ENCODE assay signal across 1 cellular context in the genomic region with DNA sequence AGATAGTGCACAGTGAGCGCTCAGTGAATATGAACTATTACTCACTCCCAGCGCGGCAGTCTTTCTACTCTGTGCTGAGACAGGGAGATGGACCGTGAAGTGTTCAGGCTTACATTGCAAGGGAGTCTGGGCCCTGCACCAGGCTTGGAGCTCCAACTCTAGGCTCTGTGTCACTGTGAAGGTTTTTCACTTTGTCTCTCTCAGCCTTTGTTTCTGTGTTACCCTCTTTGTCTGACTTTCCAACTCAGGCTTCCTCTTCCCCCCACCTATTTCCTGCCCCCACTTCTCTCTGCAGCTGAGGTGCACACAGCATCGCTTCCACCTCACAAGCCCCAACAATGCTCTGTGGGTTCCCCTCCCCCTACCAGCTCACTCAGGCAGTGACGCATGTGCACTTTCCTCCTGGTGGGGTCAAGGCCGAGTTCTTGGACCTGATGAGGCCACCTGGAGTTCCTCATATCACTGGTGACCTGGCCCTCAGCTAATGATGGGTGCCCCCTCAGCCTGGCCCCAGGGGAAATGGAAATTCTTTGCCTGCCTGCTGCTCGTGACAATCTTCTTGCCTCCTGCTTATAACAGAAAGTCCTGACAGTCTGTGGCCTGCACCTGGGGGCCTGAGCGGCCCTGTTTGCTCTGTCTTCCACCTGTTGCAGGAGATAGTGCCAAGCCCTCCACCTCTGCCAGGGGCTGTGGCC.
TF ChIP-seq lines count a peak whose summit lies in the region.

No MANE protein-coding gene starts in this region.

TF ChIP-seq in GM12878, 131 proteins besides CTCF, POLR2A, EP300 and RAD21 (continues in another document):
- TF ChIP-seq RCOR1 (conservative IDR thresholded peaks at IDR 0.05; ENCODE audit: low read depth, low read length) = no peak
- TF ChIP-seq ATF7 (IDR thresholded peaks at IDR 0.05; ENCODE audit: low read depth) = peak; percentile 84; the same call in 1 of the 2 replicates
- TF ChIP-seq FOXK2 (IDR thresholded peaks at IDR 0.05) = no peak
- peak in 1 of 2 experiments; percentile 98; a peak in 2 of 4 replicates for TF ChIP-seq ETV6 (conservative IDR thresholded peaks at IDR 0.05 in 1 of 2, IDR thresholded peaks at IDR 0.05 in 1 of 2; ENCODE audit: borderline replicate concordance in 1 of 2, low read depth in 1 of 2)
- TF ChIP-seq PAX8 (IDR thresholded peaks at IDR 0.05) = no peak
- TF ChIP-seq, protein P1, sequence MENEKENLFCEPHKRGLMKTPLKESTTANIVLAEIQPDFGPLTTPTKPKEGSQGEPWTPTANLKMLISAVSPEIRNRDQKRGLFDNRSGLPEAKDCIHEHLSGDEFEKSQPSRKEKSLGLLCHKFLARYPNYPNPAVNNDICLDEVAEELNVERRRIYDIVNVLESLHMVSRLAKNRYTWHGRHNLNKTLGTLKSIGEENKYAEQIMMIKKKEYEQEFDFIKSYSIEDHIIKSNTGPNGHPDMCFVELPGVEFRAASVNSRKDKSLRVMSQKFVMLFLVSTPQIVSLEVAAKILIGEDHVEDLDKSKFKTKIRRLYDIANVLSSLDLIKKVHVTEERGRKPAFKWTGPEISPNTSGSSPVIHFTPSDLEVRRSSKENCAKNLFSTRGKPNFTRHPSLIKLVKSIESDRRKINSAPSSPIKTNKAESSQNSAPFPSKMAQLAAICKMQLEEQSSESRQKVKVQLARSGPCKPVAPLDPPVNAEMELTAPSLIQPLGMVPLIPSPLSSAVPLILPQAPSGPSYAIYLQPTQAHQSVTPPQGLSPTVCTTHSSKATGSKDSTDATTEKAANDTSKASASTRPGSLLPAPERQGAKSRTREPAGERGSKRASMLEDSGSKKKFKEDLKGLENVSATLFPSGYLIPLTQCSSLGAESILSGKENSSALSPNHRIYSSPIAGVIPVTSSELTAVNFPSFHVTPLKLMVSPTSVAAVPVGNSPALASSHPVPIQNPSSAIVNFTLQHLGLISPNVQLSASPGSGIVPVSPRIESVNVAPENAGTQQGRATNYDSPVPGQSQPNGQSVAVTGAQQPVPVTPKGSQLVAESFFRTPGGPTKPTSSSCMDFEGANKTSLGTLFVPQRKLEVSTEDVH (IDR thresholded peaks at IDR 0.05; ENCODE audit: low read depth, partially characterized antibody) = peak; percentile 34
- peak; percentile 57 for TF ChIP-seq DPF2 (IDR thresholded peaks at IDR 0.05)
- TF ChIP-seq, protein P2, sequence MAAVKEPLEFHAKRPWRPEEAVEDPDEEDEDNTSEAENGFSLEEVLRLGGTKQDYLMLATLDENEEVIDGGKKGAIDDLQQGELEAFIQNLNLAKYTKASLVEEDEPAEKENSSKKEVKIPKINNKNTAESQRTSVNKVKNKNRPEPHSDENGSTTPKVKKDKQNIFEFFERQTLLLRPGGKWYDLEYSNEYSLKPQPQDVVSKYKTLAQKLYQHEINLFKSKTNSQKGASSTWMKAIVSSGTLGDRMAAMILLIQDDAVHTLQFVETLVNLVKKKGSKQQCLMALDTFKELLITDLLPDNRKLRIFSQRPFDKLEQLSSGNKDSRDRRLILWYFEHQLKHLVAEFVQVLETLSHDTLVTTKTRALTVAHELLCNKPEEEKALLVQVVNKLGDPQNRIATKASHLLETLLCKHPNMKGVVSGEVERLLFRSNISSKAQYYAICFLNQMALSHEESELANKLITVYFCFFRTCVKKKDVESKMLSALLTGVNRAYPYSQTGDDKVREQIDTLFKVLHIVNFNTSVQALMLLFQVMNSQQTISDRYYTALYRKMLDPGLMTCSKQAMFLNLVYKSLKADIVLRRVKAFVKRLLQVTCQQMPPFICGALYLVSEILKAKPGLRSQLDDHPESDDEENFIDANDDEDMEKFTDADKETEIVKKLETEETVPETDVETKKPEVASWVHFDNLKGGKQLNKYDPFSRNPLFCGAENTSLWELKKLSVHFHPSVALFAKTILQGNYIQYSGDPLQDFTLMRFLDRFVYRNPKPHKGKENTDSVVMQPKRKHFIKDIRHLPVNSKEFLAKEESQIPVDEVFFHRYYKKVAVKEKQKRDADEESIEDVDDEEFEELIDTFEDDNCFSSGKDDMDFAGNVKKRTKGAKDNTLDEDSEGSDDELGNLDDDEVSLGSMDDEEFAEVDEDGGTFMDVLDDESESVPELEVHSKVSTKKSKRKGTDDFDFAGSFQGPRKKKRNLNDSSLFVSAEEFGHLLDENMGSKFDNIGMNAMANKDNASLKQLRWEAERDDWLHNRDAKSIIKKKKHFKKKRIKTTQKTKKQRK (IDR thresholded peaks at IDR 0.05; ENCODE audit: low read depth, low read length) = no peak
- TF ChIP-seq BMI1 (IDR thresholded peaks at IDR 0.05; ENCODE audit: borderline replicate concordance) = no peak
- peak; percentile 67 to 81; a peak in 3 of 4 replicates for TF ChIP-seq BHLHE40 (IDR thresholded peaks at IDR 0.05; ENCODE audit: borderline replicate concordance in 1 of 2, low read depth in 2 of 2, low read length in 1 of 2)
- TF ChIP-seq EZH2 (IDR thresholded peaks at IDR 0.05; ENCODE audit: borderline replicate concordance, control insufficient read depth, low read depth, low read length) = no peak
- TF ChIP-seq EGR1 (IDR thresholded peaks at IDR 0.05; ENCODE audit: borderline replicate concordance in 1 of 2, low read depth in 2 of 2, low read length in 2 of 2) = peak in 1 of 2 experiments; percentile 83; a peak in 2 of 3 replicates
- TF ChIP-seq, protein P3, sequence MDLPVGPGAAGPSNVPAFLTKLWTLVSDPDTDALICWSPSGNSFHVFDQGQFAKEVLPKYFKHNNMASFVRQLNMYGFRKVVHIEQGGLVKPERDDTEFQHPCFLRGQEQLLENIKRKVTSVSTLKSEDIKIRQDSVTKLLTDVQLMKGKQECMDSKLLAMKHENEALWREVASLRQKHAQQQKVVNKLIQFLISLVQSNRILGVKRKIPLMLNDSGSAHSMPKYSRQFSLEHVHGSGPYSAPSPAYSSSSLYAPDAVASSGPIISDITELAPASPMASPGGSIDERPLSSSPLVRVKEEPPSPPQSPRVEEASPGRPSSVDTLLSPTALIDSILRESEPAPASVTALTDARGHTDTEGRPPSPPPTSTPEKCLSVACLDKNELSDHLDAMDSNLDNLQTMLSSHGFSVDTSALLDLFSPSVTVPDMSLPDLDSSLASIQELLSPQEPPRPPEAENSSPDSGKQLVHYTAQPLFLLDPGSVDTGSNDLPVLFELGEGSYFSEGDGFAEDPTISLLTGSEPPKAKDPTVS (IDR thresholded peaks at IDR 0.05; ENCODE audit: low read depth, low read length) = no peak
- TF ChIP-seq, protein P4, sequence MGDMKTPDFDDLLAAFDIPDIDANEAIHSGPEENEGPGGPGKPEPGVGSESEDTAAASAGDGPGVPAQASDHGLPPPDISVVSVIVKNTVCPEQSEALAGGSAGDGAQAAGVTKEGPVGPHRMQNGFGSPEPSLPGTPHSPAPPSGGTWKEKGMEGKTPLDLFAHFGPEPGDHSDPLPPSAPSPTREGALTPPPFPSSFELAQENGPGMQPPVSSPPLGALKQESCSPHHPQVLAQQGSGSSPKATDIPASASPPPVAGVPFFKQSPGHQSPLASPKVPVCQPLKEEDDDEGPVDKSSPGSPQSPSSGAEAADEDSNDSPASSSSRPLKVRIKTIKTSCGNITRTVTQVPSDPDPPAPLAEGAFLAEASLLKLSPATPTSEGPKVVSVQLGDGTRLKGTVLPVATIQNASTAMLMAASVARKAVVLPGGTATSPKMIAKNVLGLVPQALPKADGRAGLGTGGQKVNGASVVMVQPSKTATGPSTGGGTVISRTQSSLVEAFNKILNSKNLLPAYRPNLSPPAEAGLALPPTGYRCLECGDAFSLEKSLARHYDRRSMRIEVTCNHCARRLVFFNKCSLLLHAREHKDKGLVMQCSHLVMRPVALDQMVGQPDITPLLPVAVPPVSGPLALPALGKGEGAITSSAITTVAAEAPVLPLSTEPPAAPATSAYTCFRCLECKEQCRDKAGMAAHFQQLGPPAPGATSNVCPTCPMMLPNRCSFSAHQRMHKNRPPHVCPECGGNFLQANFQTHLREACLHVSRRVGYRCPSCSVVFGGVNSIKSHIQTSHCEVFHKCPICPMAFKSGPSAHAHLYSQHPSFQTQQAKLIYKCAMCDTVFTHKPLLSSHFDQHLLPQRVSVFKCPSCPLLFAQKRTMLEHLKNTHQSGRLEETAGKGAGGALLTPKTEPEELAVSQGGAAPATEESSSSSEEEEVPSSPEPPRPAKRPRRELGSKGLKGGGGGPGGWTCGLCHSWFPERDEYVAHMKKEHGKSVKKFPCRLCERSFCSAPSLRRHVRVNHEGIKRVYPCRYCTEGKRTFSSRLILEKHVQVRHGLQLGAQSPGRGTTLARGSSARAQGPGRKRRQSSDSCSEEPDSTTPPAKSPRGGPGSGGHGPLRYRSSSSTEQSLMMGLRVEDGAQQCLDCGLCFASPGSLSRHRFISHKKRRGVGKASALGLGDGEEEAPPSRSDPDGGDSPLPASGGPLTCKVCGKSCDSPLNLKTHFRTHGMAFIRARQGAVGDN (IDR thresholded peaks at IDR 0.05) = peak; percentile 84
- TF ChIP-seq, protein P5, sequence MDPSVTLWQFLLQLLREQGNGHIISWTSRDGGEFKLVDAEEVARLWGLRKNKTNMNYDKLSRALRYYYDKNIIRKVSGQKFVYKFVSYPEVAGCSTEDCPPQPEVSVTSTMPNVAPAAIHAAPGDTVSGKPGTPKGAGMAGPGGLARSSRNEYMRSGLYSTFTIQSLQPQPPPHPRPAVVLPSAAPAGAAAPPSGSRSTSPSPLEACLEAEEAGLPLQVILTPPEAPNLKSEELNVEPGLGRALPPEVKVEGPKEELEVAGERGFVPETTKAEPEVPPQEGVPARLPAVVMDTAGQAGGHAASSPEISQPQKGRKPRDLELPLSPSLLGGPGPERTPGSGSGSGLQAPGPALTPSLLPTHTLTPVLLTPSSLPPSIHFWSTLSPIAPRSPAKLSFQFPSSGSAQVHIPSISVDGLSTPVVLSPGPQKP (IDR thresholded peaks at IDR 0.05; ENCODE audit: low read depth, low read length) = no peak
- no peak for TF ChIP-seq NFYA (IDR thresholded peaks at IDR 0.05; ENCODE audit: borderline replicate concordance, low read depth, low read length)
- TF ChIP-seq SREBF1 (IDR thresholded peaks at IDR 0.05; ENCODE audit: low read length) = no peak
- TF ChIP-seq, protein P6, sequence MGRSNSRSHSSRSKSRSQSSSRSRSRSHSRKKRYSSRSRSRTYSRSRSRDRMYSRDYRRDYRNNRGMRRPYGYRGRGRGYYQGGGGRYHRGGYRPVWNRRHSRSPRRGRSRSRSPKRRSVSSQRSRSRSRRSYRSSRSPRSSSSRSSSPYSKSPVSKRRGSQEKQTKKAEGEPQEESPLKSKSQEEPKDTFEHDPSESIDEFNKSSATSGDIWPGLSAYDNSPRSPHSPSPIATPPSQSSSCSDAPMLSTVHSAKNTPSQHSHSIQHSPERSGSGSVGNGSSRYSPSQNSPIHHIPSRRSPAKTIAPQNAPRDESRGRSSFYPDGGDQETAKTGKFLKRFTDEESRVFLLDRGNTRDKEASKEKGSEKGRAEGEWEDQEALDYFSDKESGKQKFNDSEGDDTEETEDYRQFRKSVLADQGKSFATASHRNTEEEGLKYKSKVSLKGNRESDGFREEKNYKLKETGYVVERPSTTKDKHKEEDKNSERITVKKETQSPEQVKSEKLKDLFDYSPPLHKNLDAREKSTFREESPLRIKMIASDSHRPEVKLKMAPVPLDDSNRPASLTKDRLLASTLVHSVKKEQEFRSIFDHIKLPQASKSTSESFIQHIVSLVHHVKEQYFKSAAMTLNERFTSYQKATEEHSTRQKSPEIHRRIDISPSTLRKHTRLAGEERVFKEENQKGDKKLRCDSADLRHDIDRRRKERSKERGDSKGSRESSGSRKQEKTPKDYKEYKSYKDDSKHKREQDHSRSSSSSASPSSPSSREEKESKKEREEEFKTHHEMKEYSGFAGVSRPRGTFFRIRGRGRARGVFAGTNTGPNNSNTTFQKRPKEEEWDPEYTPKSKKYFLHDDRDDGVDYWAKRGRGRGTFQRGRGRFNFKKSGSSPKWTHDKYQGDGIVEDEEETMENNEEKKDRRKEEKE (IDR thresholded peaks at IDR 0.05) = no peak
- TF ChIP-seq TAF1 (IDR thresholded peaks at IDR 0.05; ENCODE audit: borderline replicate concordance, low read depth, low read length) = peak; percentile 65; the same call in 1 of the 2 replicates
- TF ChIP-seq SMARCA5 (IDR thresholded peaks at IDR 0.05) = 0 out of 2 replicates have a peak, but pooled peaks have one; percentile 35
- no peak for TF ChIP-seq BACH1 (IDR thresholded peaks at IDR 0.05; ENCODE audit: borderline replicate concordance)
- TF ChIP-seq, protein P7, sequence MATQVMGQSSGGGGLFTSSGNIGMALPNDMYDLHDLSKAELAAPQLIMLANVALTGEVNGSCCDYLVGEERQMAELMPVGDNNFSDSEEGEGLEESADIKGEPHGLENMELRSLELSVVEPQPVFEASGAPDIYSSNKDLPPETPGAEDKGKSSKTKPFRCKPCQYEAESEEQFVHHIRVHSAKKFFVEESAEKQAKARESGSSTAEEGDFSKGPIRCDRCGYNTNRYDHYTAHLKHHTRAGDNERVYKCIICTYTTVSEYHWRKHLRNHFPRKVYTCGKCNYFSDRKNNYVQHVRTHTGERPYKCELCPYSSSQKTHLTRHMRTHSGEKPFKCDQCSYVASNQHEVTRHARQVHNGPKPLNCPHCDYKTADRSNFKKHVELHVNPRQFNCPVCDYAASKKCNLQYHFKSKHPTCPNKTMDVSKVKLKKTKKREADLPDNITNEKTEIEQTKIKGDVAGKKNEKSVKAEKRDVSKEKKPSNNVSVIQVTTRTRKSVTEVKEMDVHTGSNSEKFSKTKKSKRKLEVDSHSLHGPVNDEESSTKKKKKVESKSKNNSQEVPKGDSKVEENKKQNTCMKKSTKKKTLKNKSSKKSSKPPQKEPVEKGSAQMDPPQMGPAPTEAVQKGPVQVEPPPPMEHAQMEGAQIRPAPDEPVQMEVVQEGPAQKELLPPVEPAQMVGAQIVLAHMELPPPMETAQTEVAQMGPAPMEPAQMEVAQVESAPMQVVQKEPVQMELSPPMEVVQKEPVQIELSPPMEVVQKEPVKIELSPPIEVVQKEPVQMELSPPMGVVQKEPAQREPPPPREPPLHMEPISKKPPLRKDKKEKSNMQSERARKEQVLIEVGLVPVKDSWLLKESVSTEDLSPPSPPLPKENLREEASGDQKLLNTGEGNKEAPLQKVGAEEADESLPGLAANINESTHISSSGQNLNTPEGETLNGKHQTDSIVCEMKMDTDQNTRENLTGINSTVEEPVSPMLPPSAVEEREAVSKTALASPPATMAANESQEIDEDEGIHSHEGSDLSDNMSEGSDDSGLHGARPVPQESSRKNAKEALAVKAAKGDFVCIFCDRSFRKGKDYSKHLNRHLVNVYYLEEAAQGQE (IDR thresholded peaks at IDR 0.05; ENCODE audit: low read depth, low read length) = no peak
- TF ChIP-seq JUNB (IDR thresholded peaks at IDR 0.05) = no peak; the same call in 1 of the 2 replicates
- TF ChIP-seq, protein P8, sequence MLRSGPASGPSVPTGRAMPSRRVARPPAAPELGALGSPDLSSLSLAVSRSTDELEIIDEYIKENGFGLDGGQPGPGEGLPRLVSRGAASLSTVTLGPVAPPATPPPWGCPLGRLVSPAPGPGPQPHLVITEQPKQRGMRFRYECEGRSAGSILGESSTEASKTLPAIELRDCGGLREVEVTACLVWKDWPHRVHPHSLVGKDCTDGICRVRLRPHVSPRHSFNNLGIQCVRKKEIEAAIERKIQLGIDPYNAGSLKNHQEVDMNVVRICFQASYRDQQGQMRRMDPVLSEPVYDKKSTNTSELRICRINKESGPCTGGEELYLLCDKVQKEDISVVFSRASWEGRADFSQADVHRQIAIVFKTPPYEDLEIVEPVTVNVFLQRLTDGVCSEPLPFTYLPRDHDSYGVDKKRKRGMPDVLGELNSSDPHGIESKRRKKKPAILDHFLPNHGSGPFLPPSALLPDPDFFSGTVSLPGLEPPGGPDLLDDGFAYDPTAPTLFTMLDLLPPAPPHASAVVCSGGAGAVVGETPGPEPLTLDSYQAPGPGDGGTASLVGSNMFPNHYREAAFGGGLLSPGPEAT (IDR thresholded peaks at IDR 0.05; ENCODE audit: low read depth) = peak; percentile 67; the same call in 1 of the 2 replicates
- TF ChIP-seq YBX1 (IDR thresholded peaks at IDR 0.05) = no peak
- 0 out of 2 replicates have a peak, but pooled peaks have one; percentile 58 for TF ChIP-seq MEF2A (IDR thresholded peaks at IDR 0.05; ENCODE audit: insufficient read depth, low read depth, low read length)
- peak; percentile 72 for TF ChIP-seq BCL11A (IDR thresholded peaks at IDR 0.05; ENCODE audit: low read depth, low read length)
- peak; percentile 96 for TF ChIP-seq EED (IDR thresholded peaks at IDR 0.05; ENCODE audit: low read depth)
- no peak for TF ChIP-seq SMAD1 (IDR thresholded peaks at IDR 0.05; ENCODE audit: low read depth, partially characterized antibody)
- no peak for TF ChIP-seq WRNIP1 (IDR thresholded peaks at IDR 0.05; ENCODE audit: borderline replicate concordance, low read depth, low read length)
